In genomic region chr14:104977681-104978647, GRCh38 we compare ENCODE assay signal across 1 cellular context.
TF ChIP-seq lines count a peak whose summit lies in the region.

AHNAK2 (minus strand) TSS chr14:104978374; CDS start chr14:104978237, 137 bp downstream.

TF ChIP-seq in K562, 482 proteins besides CTCF, POLR2A, EP300 and RAD21 (continued from another document):
- no peak for TF ChIP-seq E2F5 (CRISPR knock-in tag; IDR thresholded peaks at IDR 0.05)
- TF ChIP-seq TBP (optimal IDR thresholded peaks at IDR 0.05; ENCODE audit: low read depth, low read length), result peak; percentile 72
- TF ChIP-seq BRD9 (IDR thresholded peaks at IDR 0.05; ENCODE audit: low read depth, partially characterized antibody), result no peak
- peak; percentile 37; the same call in 1 of the 2 replicates for TF ChIP-seq PHF8 (IDR thresholded peaks at IDR 0.05; ENCODE audit: borderline replicate concordance, low read length)
- TF ChIP-seq NBN (IDR thresholded peaks at IDR 0.05; ENCODE audit: low read depth), result no peak
- peak; percentile 63 for TF ChIP-seq TAF1 (IDR thresholded peaks at IDR 0.05; ENCODE audit: control insufficient read depth, extremely low read depth, insufficient read depth, low read length, severe bottlenecking)
- TF ChIP-seq ZNF146 (CRISPR knock-in tag; IDR thresholded peaks at IDR 0.05; ENCODE audit: unreplicated experiment), result no peak
- no peak for TF ChIP-seq ZNF707 (CRISPR knock-in tag; conservative IDR thresholded peaks at IDR 0.05)
- TF ChIP-seq RBFOX2 (IDR thresholded peaks at IDR 0.05; ENCODE audit: low read depth, low read length), result 0 out of 2 replicates have a peak, but pooled peaks have one; percentile 30
- TF ChIP-seq UBTF (IDR thresholded peaks at IDR 0.05; ENCODE audit: borderline replicate concordance in 1 of 2, low read depth in 2 of 2, low read length in 2 of 2), result no peak
- no peak for TF ChIP-seq ZNF407 (IDR thresholded peaks at IDR 0.05; ENCODE audit: low read depth)
- no peak for TF ChIP-seq GABPB1 (CRISPR knock-in tag; IDR thresholded peaks at IDR 0.05)
- no peak for TF ChIP-seq ZKSCAN8 (CRISPR knock-in tag; IDR thresholded peaks at IDR 0.05)
- peak; percentile 31 for TF ChIP-seq ZBTB7A (IDR thresholded peaks at IDR 0.05; ENCODE audit: borderline replicate concordance, control insufficient read depth, low read depth, low read length)
- peak; percentile 47 for TF ChIP-seq VEZF1 (CRISPR knock-in tag; IDR thresholded peaks at IDR 0.05)
- TF ChIP-seq SAP30 (IDR thresholded peaks at IDR 0.05; ENCODE audit: borderline replicate concordance, insufficient read depth, low read depth, low read length, poor library complexity, severe bottlenecking), result no peak
- TF ChIP-seq ZNF24 (IDR thresholded peaks at IDR 0.05), result no peak
- no peak for TF ChIP-seq NCOA6 (IDR thresholded peaks at IDR 0.05)
- TF ChIP-seq SRF (CRISPR knock-in tag; IDR thresholded peaks at IDR 0.05), result no peak
- TF ChIP-seq SIN3A (IDR thresholded peaks at IDR 0.05; ENCODE audit: borderline replicate concordance in 2 of 2, control insufficient read depth in 1 of 2, low read depth in 2 of 2, low read length in 2 of 2), result 0 out of 4 replicates have a peak, but pooled peaks of 1 of the 2 experiments have one; percentile 24
- no peak for TF ChIP-seq PTBP1 (IDR thresholded peaks at IDR 0.05; ENCODE audit: low read depth, low read length)
- TF ChIP-seq HMG20B (CRISPR knock-in tag; IDR thresholded peaks at IDR 0.05), result no peak
- no peak for TF ChIP-seq ZC3H4 (CRISPR knock-in tag; IDR thresholded peaks at IDR 0.05; ENCODE audit: borderline replicate concordance)
- TF ChIP-seq ILK (tag; IDR thresholded peaks at IDR 0.05; ENCODE audit: borderline replicate concordance, low read depth), result no peak
- no peak for TF ChIP-seq NELFE (IDR thresholded peaks at IDR 0.05; ENCODE audit: insufficient read depth, insufficient read length)
